ENCODE assay signal across 9 cellular contexts in genomic region chr4:127623755-127624087, GRCh38. TPM values are rescaled to one million over a fixed set of nuclear protein-coding genes. Genes with fewer than 3 reads are reported as not detected.
DNase-seq lines count a peak whose midpoint lies in the region; ATAC-seq and TF ChIP-seq lines count a peak whose summit lies in the region.
"Had no signal": no experiment of that assay in that cellular context is flagged by ENCODE, and none has a peak within 500 bp of the region (broad histone marks: within the 10 kb centered on the region; RNA-seq: fewer than 3 reads in every experiment).

No MANE protein-coding gene starts in this region.

- no peak for TF ChIP-seq CTCF in right atrium auricular region (IDR thresholded peaks at IDR 0.05)

- peak; percentile 18 for ATAC-seq in GM19395 (IDR thresholded peaks at IDR 0.05; ENCODE audit: unreplicated experiment)

- peaks cover 0 to 13% of the 10 kb centered on the region in 2 donors for H3K4me1 ChIP-seq in right atrium auricular region

- H3K27me3 ChIP-seq in right atrium auricular region = no peaks in the 10 kb centered on the region

- DNase-seq in activated T-cell treated with anti-CD3 and anti-CD28 coated beads, Interleukin-2, amount 50 U/mL, for 48 hours = peak; percentile 20 to 22
- DNase-seq in right atrium auricular region (ENCODE audit: low spot score) (no peak), skeletal muscle cell (ENCODE audit: low read depth) (no peak), activated gamma-delta T cell (lab: John Stamatoyannopoulos, UW) (no peak), DMS153 (lab: John Stamatoyannopoulos, UW) (no peak), SHP77 treated with DMSO at 0.1 percent for 48 hours (lab: John Stamatoyannopoulos, UW) (no peak), ureter (ENCODE audit: low spot score) (no peak)

- H3K4me3 ChIP-seq in right atrium auricular region (peak overlapping the region; percentile 35 to 58), skeletal muscle cell (ENCODE audit: low read depth, low read length) (peak overlapping the region; percentile 81)

- H3K9me3 ChIP-seq in right atrium auricular region = peaks cover 0 to 1% of the 10 kb centered on the region in 2 donors

- H3K36me3 ChIP-seq in right atrium auricular region = no peaks in the 10 kb centered on the region

- no peak overlapping the region for H3K27ac ChIP-seq in right atrium auricular region
- H3K27ac ChIP-seq: KMS-11 had no signal

RNA-seq across cellular contexts. Expression of gene INTU, which starts 9.0 kb away (rescaled TPM):
- total RNA-seq in right atrium auricular region (1 to 10 TPM; 1.8 to 4.7 TPM), ureter (15.0 TPM)

Comparison
In these comparisons a context has a peak if more than half of its experiments do, and no peak if none do; other contexts are left out.
1. DNase-seq: peak in activated T-cell treated with anti-CD3 and anti-CD28 coated beads, Interleukin-2, amount 50 U/mL, for 48 hours (2 of 2); none in right atrium auricular region (single experiment), skeletal muscle cell (single experiment), activated gamma-delta T cell (single experiment), DMS153 (single experiment), SHP77 treated with DMSO at 0.1 percent for 48 hours (single experiment) and ureter (single experiment).